Comparison of ENCODE assay signal across 8 cellular contexts in genomic region chr10:132961-133898, GRCh38. TPM values are rescaled to one million over a fixed set of nuclear protein-coding genes. Genes with fewer than 3 reads are reported as not detected.
DNase-seq lines count a peak whose midpoint lies in the region; ATAC-seq and TF ChIP-seq lines count a peak whose summit lies in the region.

No MANE protein-coding gene starts in this region.

- H3K4me1 ChIP-seq in CD8-positive, alpha-beta memory T cell (ENCODE audit: insufficient read depth, low read length): peaks cover 27% of the 10 kb centered on the region
- H3K4me1 ChIP-seq in KMS-11 (ENCODE audit: low read depth, poor library complexity, severe bottlenecking) (peaks cover 39% of the 10 kb centered on the region), muscle layer of duodenum (ENCODE audit: control insufficient read depth in 1 of 2, insufficient read depth in 2 of 2, low read length in 2 of 2) (peaks cover 16 to 19% of the 10 kb centered on the region in 2 donors)

- POLR2A ChIA-PET in CD8-positive, alpha-beta memory T cell (lab: Charles Lee): interaction anchor here (0.9 kb wide), 1 partner anchor 337 kb away, joined by 3 read pairs; no protein-coding TSS in a partner anchor

- in situ Hi-C loops in brain microvascular endothelial cell (cut with HindIII; ENCODE audit: low pct_ligation_motif_present, low sequenced_read_pairs): no loop called here

- no peaks in the 10 kb centered on the region for H3K36me3 ChIP-seq in CD8-positive, alpha-beta memory T cell (ENCODE audit: insufficient read depth, low read length)
- H3K36me3 ChIP-seq in KMS-11 (ENCODE audit: insufficient read depth): no peaks in the 10 kb centered on the region
- no peaks in the 10 kb centered on the region for H3K36me3 ChIP-seq in brain microvascular endothelial cell (replicated peaks)
- H3K36me3 ChIP-seq in muscle layer of duodenum (ENCODE audit: control insufficient read depth in 1 of 2, insufficient read depth in 2 of 2, low read length in 2 of 2): no peaks in the 10 kb centered on the region

- H2AFZ ChIP-seq in KMS-11 (ENCODE audit: low read depth): no peak overlapping the region

- peak overlapping the region; percentile 87 to 95 (median 92) for H3K4me3 Mint-ChIP-seq in CD8-positive, alpha-beta memory T cell

- peak overlapping the region; percentile 62 for H3K4me2 ChIP-seq in KMS-11

- TF ChIP-seq CTCF in KMS-11 (conservative IDR thresholded peaks at IDR 0.05; ENCODE audit: low read depth, low read length): no peak
- no peak for TF ChIP-seq CTCF in brain microvascular endothelial cell (IDR thresholded peaks at IDR 0.05; ENCODE audit: low read depth, low read length, missing control alignments)

- DNase-seq in CD8-positive, alpha-beta memory T cell: no peak
- DNase-seq in brain microvascular endothelial cell: peak; percentile 43
- no peak for DNase-seq in putamen (ENCODE audit: low spot score)
- DNase-seq in NCI-H2227 treated with DMSO at 0.1 percent for 48 hours (lab: John Stamatoyannopoulos, UW): no peak
- no peak for DNase-seq in CD1c-positive myeloid dendritic cell (ENCODE audit: extremely low spot score)

- CTCF ChIA-PET in CD8-positive, alpha-beta memory T cell (lab: Charles Lee): no interaction called here

- H3K27me3 Mint-ChIP-seq in CD8-positive, alpha-beta memory T cell: peaks cover 0 to 5% of the 10 kb centered on the region in 2 donors

- peaks cover 39 to 48% (median 40%) of the 10 kb centered on the region in 3 donors for H3K4me1 Mint-ChIP-seq in CD8-positive, alpha-beta memory T cell

- 0 out of 2 replicates have a peak, but pooled peaks cover 9% of the 10 kb centered on the region for H4K20me1 ChIP-seq in KMS-11 (ENCODE audit: insufficient read depth)

- no peak overlapping the region for H3K9ac ChIP-seq in KMS-11

- no peak overlapping the region for H3K27ac ChIP-seq in CD8-positive, alpha-beta memory T cell (ENCODE audit: low read depth, low read length)
- H3K27ac ChIP-seq in KMS-11: no peak overlapping the region
- H3K27ac ChIP-seq in brain microvascular endothelial cell: peak overlapping the region; percentile 19
- H3K27ac ChIP-seq in muscle layer of duodenum (ENCODE audit: low read length): no peak overlapping the region

- H3K27me3 ChIP-seq in CD8-positive, alpha-beta memory T cell (ENCODE audit: insufficient read depth, low read length, poor library complexity, severe bottlenecking): no peaks in the 10 kb centered on the region
- H3K27me3 ChIP-seq in KMS-11 (ENCODE audit: insufficient read depth, low read depth) (no peaks in the 10 kb centered on the region), brain microvascular endothelial cell (replicated peaks) (no peaks in the 10 kb centered on the region), muscle layer of duodenum (ENCODE audit: low read depth, low read length) (no peaks in the 10 kb centered on the region)

- peak overlapping the region in 3 of 8 donors; percentile 93 to 95 (median 95) for H3K27ac Mint-ChIP-seq in CD8-positive, alpha-beta memory T cell

- no peak for ATAC-seq in HG03108 (IDR thresholded peaks at IDR 0.05; ENCODE audit: unreplicated experiment)

- H3K9me3 ChIP-seq in CD8-positive, alpha-beta memory T cell (ENCODE audit: low read length): no peaks in the 10 kb centered on the region
- no peaks in the 10 kb centered on the region for H3K9me3 ChIP-seq in muscle layer of duodenum (ENCODE audit: control insufficient read depth in 1 of 2, low read length in 2 of 2)

- no peaks in the 10 kb centered on the region for H3K9me3 Mint-ChIP-seq in CD8-positive, alpha-beta memory T cell

- peaks cover 23% of the 10 kb centered on the region for H3K79me2 ChIP-seq in KMS-11 (ENCODE audit: insufficient read depth, low read depth)

- peaks cover 0 to 7% (median 0%) of the 10 kb centered on the region in 3 donors for H3K36me3 Mint-ChIP-seq in CD8-positive, alpha-beta memory T cell

- no peak overlapping the region for H3K4me3 ChIP-seq in CD8-positive, alpha-beta memory T cell (ENCODE audit: low read length)
- no peak overlapping the region for H3K4me3 ChIP-seq in KMS-11 (IDR thresholded peaks at IDR 0.05; ENCODE audit: insufficient read depth, low read depth, low read length)
- peak overlapping the region; percentile 67 for H3K4me3 ChIP-seq in brain microvascular endothelial cell (ENCODE audit: low read depth, low read length)
- H3K4me3 ChIP-seq in muscle layer of duodenum (ENCODE audit: low read depth in 1 of 2, low read length in 2 of 2): peak overlapping the region; percentile 72 to 81

RNA-seq across cellular contexts. Expression of gene ZMYND11, which starts 2.0 kb away (rescaled TPM):
- 10 to 100 TPM; 34.9 to 36.7 TPM for total RNA-seq in CD8-positive, alpha-beta memory T cell
- 53.5 TPM for polyA plus RNA-seq in CD8-positive, alpha-beta memory T cell

Comparison
In these comparisons a context has a peak if more than half of its experiments do, and no peak if none do; other contexts are left out.
1. H3K4me3 ChIP-seq: peak in brain microvascular endothelial cell (single experiment) and muscle layer of duodenum (2 of 2); none in CD8-positive, alpha-beta memory T cell (single experiment) and KMS-11 (single experiment).